ENCODE assay signal across 8 cellular contexts in the genomic region with DNA sequence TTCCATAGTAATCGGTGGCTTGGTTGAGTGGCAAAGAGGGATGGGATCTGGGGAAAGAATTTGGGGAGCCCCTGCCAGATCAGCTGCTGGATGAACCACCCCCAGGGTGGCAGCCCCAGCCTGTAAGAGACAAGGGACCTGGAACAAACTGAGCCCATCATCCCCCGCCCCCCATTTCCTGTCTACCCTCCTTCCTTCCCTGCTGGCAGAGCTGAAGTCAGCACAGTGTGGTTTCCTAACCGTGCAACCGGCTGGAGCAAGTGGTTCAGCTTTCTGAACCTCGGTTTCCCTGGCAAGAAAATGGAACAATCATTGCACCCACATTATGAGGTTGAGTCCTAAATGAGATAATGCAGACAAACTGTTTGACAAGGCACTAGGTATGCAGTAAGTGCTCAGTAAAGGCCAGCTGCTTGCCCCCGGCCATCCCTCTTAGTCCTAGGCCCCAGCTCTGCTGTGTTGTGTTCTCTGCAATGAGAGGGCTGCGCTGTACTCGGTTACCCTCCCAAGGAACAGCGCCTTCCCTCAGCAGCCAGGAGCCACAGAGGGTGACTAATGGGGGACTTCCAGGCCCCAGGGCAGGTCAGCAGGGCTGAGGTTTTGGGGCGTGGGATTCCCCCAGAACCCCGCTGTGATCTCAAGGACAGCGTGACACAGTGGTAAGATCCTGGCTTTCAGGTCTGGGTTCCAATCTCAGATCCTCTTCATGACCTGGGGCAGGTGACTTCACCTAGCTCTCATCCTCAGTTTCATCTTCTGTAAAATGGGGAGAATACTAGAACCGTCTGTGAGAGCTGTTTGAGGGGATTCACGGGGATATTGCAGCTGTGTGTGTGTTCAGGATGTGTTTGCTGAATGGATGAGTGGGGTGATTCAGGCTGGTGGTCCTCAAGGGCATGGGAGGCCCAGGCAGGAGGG. TPM values are rescaled to one million over a fixed set of nuclear protein-coding genes. Genes with fewer than 3 reads are reported as not detected.
DNase-seq lines count a peak whose midpoint lies in the region; ATAC-seq, FAIRE-seq and TF ChIP-seq lines count a peak whose summit lies in the region.

No MANE protein-coding gene starts in this region.

- no peaks in the 10 kb centered on the region for H3K36me3 ChIP-seq in astrocyte (ENCODE audit: insufficient read depth, low read length)
- H3K36me3 ChIP-seq in prostate gland = no peaks in the 10 kb centered on the region

- no peak overlapping the region for H3K4me2 ChIP-seq in astrocyte (ENCODE audit: low read length)

- H3K27ac Mint-ChIP-seq in astrocyte (ENCODE audit: unreplicated experiment) = no peak overlapping the region

- H3K27me3 ChIP-seq in astrocyte (ENCODE audit: insufficient read depth, low read length) (no peaks in the 10 kb centered on the region), prostate gland (replicated peaks; ENCODE audit: insufficient read depth) (no peaks in the 10 kb centered on the region)

- no peak overlapping the region for H3K4me3 Mint-ChIP-seq in astrocyte (ENCODE audit: unreplicated experiment)

- WGBS in prostate gland = 79% methylated on average over 14 of the region's 14 CpGs

- peaks cover 7% of the 10 kb centered on the region for H3K36me3 Mint-ChIP-seq in astrocyte (ENCODE audit: low read depth, unreplicated experiment)

- no peaks in the 10 kb centered on the region for H4K20me1 ChIP-seq in astrocyte (ENCODE audit: insufficient read depth, low read length)

- no peaks in the 10 kb centered on the region for H3K27me3 Mint-ChIP-seq in astrocyte (ENCODE audit: low read depth, unreplicated experiment)

- H3K9ac ChIP-seq in astrocyte (ENCODE audit: low read length) = no peak overlapping the region

- no peak overlapping the region for H3K27ac ChIP-seq in astrocyte (ENCODE audit: low read depth, low read length)
- no peak overlapping the region for H3K27ac ChIP-seq in prostate gland

- no peak for TF ChIP-seq CTCF in astrocyte (IDR thresholded peaks at IDR 0.05; ENCODE audit: insufficient read depth, low read depth, low read length)
- no peak for TF ChIP-seq CTCF in prostate gland (IDR thresholded peaks at IDR 0.05)

- H3K4me1 ChIP-seq in astrocyte (ENCODE audit: insufficient read depth, low read length) (peaks cover 22% of the 10 kb centered on the region), prostate gland (replicated peaks) (no peaks in the 10 kb centered on the region)

- peaks cover 23% of the 10 kb centered on the region for H3K4me1 Mint-ChIP-seq in astrocyte (ENCODE audit: low read depth, unreplicated experiment)

- H3K9me3 ChIP-seq in astrocyte (ENCODE audit: insufficient read depth, low read depth, low read length) = peaks cover 4% of the 10 kb centered on the region
- no peaks in the 10 kb centered on the region for H3K9me3 ChIP-seq in prostate gland

- DNase-seq in T-helper 2 cell (peak; percentile 42 to 80 (median 71)), astrocyte (ENCODE audit: low read depth) (peak; percentile 26), NCI-H2107 (lab: John Stamatoyannopoulos, UW) (no peak), prostate gland (ENCODE audit: low spot score) (no peak), D341Med (ENCODE audit: low spot score) (no peak)
- DNase-seq in stimulated activated CD4-positive, alpha-beta T cell treated with anti-CD3 and anti-CD28 coated beads, Interleukin-15, amount 100 ng/mL, for 48 hours (ENCODE audit: low read depth in 2 of 2) = peak; percentile 73 to 78

- H3K79me2 ChIP-seq in astrocyte (ENCODE audit: insufficient read depth, low read length) = no peaks in the 10 kb centered on the region

- H3K4me3 ChIP-seq in astrocyte (ENCODE audit: insufficient read depth, low read depth, low read length) (no peak overlapping the region), prostate gland (no peak overlapping the region)

- no peak for TF ChIP-seq POLR2A in prostate gland (IDR thresholded peaks at IDR 0.05)

- intact Hi-C loops in prostate gland (cut with DNase I) = loop anchor here (2.0 kb wide), 1 partner anchor 46 kb away; no protein-coding TSS in a partner anchor

- no peak for FAIRE-seq in astrocyte (lab: Jason Lieb, UNC)

- no peak overlapping the region for H2AFZ ChIP-seq in astrocyte (ENCODE audit: low read depth, low read length)

- H3K9me3 Mint-ChIP-seq in astrocyte (ENCODE audit: unreplicated experiment) = peaks cover 5% of the 10 kb centered on the region

- ATAC-seq in GM18870 (IDR thresholded peaks at IDR 0.05; ENCODE audit: unreplicated experiment) (peak; percentile 75), HG03045 (IDR thresholded peaks at IDR 0.05; ENCODE audit: unreplicated experiment) (peak; percentile 72)

RNA-seq across cellular contexts. Expression of gene SELPLG, which starts 16.5 kb away (rescaled TPM):
- total RNA-seq in astrocyte = 4.9 and 5.8 TPM in 2 replicates
- 1 to 10 TPM; 2.6 to 5.3 TPM for total RNA-seq in prostate gland

RNA-seq across cellular contexts. Expression of gene TMEM119, which starts 19.3 kb away (rescaled TPM):
- total RNA-seq in astrocyte (0.91 and 1.8 TPM in 2 replicates), prostate gland (10 to 100 TPM in 1 of 2 donors, 1 to 10 TPM in 1; 1.7 to 19.1 TPM)

RNA-seq across cellular contexts. Expression of gene ISCU, which starts 54.8 kb away (rescaled TPM):
- total RNA-seq in astrocyte = 121 and 124 TPM in 2 replicates
- 100 to 1,000 TPM; 170 to 203 TPM for total RNA-seq in prostate gland

RNA-seq across cellular contexts. Expression of gene SART3, which starts 56.2 kb away (rescaled TPM):
- total RNA-seq in astrocyte = 39.9 and 48.4 TPM in 2 replicates
- 100 to 1,000 TPM in 1 of 2 donors, 10 to 100 TPM in 1; 54.1 to 112 TPM for total RNA-seq in prostate gland

Comparison
In these comparisons a context has a peak if more than half of its experiments do, and no peak if none do; other contexts are left out.
1. DNase-seq: peak in T-helper 2 cell (5 of 5), astrocyte (single experiment) and stimulated activated CD4-positive, alpha-beta T cell treated with anti-CD3 and anti-CD28 coated beads, Interleukin-15, amount 100 ng/mL, for 48 hours (2 of 2); none in NCI-H2107 (single experiment), prostate gland (single experiment) and D341Med (single experiment).